In the genomic region with DNA sequence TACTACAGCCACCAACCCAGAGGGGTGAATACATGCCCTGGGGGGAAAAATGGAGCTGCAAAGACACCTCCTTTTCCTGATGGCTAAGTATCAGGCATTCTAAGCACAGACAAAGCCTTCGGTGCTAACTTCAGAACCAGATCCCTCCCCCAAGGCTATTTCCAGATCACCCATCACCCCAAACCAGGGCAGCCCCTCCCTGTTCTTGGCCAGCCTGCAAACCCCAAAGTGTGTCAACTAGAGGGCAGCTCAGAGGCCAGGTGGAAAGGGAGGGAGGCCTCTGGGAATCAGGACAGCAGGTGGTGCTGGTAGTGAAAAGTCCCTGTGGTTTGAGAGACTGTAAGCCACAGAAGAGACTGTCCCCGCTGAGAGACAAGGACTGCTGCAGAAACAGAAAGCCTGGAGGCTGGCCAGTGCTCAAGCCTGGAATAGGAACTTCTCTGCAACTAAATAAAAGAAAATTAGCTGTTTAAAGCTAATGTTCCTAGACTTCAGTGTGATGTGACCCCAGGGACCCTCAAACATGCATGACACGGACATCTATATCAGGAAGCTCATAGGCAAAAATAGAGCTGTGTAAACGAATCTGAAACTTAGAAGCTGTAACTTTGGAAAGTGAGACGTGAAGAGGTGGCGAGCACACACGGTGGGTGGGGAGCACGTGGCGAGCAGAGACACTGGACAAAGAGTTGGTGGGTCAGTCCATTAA, we compare ENCODE assay signal across 9 cellular contexts. TPM values are rescaled to one million over a fixed set of nuclear protein-coding genes. Genes with fewer than 3 reads are reported as not detected.
A peak's percentile ranks its signal among the peaks of the same experiment; 100 is the strongest.
DNase-seq lines count a peak whose midpoint lies in the region; ATAC-seq and TF ChIP-seq lines count a peak whose summit lies in the region.
"Had no signal": no experiment of that assay in that cellular context is flagged by ENCODE, and none has a peak within 500 bp of the region (broad histone marks: within the 10 kb centered on the region; RNA-seq: fewer than 3 reads in every experiment).

No MANE protein-coding gene starts in this region.

- H3K27ac ChIP-seq in ectodermal cell (ENCODE audit: insufficient read depth, low read depth, low read length, poor library complexity, severe bottlenecking) (peak overlapping the region; percentile 32), tibial nerve (no peak overlapping the region), smooth muscle cell (ENCODE audit: low read depth) (no peak overlapping the region)

- peaks cover 10% of the 10 kb centered on the region in 2 donors for H3K4me1 Mint-ChIP-seq in natural killer cell

- no peaks in the 10 kb centered on the region for H3K9me3 Mint-ChIP-seq in natural killer cell

- peak; percentile 58 for ATAC-seq in GM18873 (IDR thresholded peaks at IDR 0.05; ENCODE audit: low FRiP score, unreplicated experiment)
- peak; percentile 71 for ATAC-seq in HG03025 (IDR thresholded peaks at IDR 0.05; ENCODE audit: low FRiP score, unreplicated experiment)
- peak in 2 of 3 donors; percentile 14 to 40 for ATAC-seq in natural killer cell

- H3K4me2 ChIP-seq in smooth muscle cell = no peak overlapping the region

- no peaks in the 10 kb centered on the region for H3K27me3 ChIP-seq in ectodermal cell (ENCODE audit: control insufficient read depth, insufficient read depth, low read length, poor library complexity, severe bottlenecking)
- no peaks in the 10 kb centered on the region for H3K27me3 ChIP-seq in tibial nerve
- H3K27me3 ChIP-seq in smooth muscle cell (ENCODE audit: low read depth) = no peaks in the 10 kb centered on the region
- H3K27me3 ChIP-seq: tibial artery had no signal

- no peaks in the 10 kb centered on the region for H3K36me3 Mint-ChIP-seq in natural killer cell

- H3F3A ChIP-seq in smooth muscle cell (ENCODE audit: low read depth) = no peaks in the 10 kb centered on the region

- TF ChIP-seq CTCF in natural killer cell (IDR thresholded peaks at IDR 0.05) (no peak), tibial nerve (IDR thresholded peaks at IDR 0.05) (no peak), smooth muscle cell (IDR thresholded peaks at IDR 0.05; ENCODE audit: borderline replicate concordance, insufficient read depth, poor library complexity, severe bottlenecking) (no peak)

- intact Hi-C loops in natural killer cell (cut with micrococcal nuclease) = no loop called here

- no peak for TF ChIP-seq POLR2A in tibial nerve (IDR thresholded peaks at IDR 0.05)

- H3K27me3 Mint-ChIP-seq in natural killer cell (ENCODE audit: low read depth in 2 of 2) = no peaks in the 10 kb centered on the region

- H3K4me3 ChIP-seq in ectodermal cell (ENCODE audit: insufficient read depth, low read depth, low read length) (no peak overlapping the region), tibial nerve (no peak overlapping the region), smooth muscle cell (no peak overlapping the region)
- H3K4me3 ChIP-seq: tibial artery had no signal

- H3K9me3 ChIP-seq in ectodermal cell (ENCODE audit: control insufficient read depth, low read length) (no peaks in the 10 kb centered on the region), tibial nerve (no peaks in the 10 kb centered on the region), smooth muscle cell (replicated peaks; ENCODE audit: low read depth) (no peaks in the 10 kb centered on the region)
- H3K9me3 ChIP-seq: tibial artery had no signal

- peak overlapping the region; percentile 38 for H3K4me3 Mint-ChIP-seq in natural killer cell

- H3K27ac Mint-ChIP-seq in natural killer cell = no peak overlapping the region

- TF ChIP-seq EP300 in tibial nerve (IDR thresholded peaks at IDR 0.05) = no peak

- DNase-seq in COLO668 (lab: John Stamatoyannopoulos, UW; ENCODE audit: unreplicated experiment) = peak; percentile 58
- DNase-seq in NCI-H226 = peak; percentile 33
- no peak for DNase-seq in natural killer cell
- DNase-seq in tibial nerve (ENCODE audit: low spot score in 2 of 2) = no peak
- no peak for DNase-seq in smooth muscle cell (lab: John Stamatoyannopoulos, UW; ENCODE audit: unreplicated experiment)

- H3K9ac ChIP-seq in smooth muscle cell (ENCODE audit: low read depth) = no peak overlapping the region

- H2AFZ ChIP-seq in smooth muscle cell (ENCODE audit: low read depth) = no peak overlapping the region

- H3K79me2 ChIP-seq in smooth muscle cell (ENCODE audit: low read depth) = no peaks in the 10 kb centered on the region

- H3K4me1 ChIP-seq in ectodermal cell (ENCODE audit: control insufficient read depth, insufficient read depth, low read length) = peaks cover 5% of the 10 kb centered on the region
- peaks cover 0 to 14% (median 4%) of the 10 kb centered on the region in 4 donors for H3K4me1 ChIP-seq in tibial nerve
- no peaks in the 10 kb centered on the region for H3K4me1 ChIP-seq in smooth muscle cell (ENCODE audit: low read depth)

- no peaks in the 10 kb centered on the region for H4K20me1 ChIP-seq in smooth muscle cell (ENCODE audit: low read depth)

- H3K36me3 ChIP-seq in ectodermal cell (ENCODE audit: control insufficient read depth, insufficient read depth, low read length) (peaks cover 21% of the 10 kb centered on the region), tibial nerve (peaks cover 0 to 28% (median 3%) of the 10 kb centered on the region in 3 donors), smooth muscle cell (ENCODE audit: low read depth) (peaks cover 2% of the 10 kb centered on the region)

- WGBS in ectodermal cell, 2 experiments = 71% methylated on average over 9 of the region's 9 CpGs
- WGBS in tibial nerve, 2 donors = 41 to 49% methylated on average over 9 of the region's 9 CpGs
- 75% methylated on average over 9 of the region's 9 CpGs for WGBS in smooth muscle cell (ENCODE audit: low lambda C conversion rate)

RNA-seq across cellular contexts. Expression of gene TUBG1, which starts 9.1 kb away (rescaled TPM):
- polyA plus RNA-seq in ectodermal cell (2013, experiment 1 of 4) = 114 TPM
- 97.7 TPM for polyA plus RNA-seq in ectodermal cell (2013, experiment 2 of 4)
- polyA plus RNA-seq in ectodermal cell (2013, experiment 3 of 4) = 83.7 TPM
- polyA plus RNA-seq in ectodermal cell (2013, experiment 4 of 4) = 87.1 TPM
- total RNA-seq in natural killer cell = 10 to 100 TPM in 2 of 3 donors, 1 to 10 TPM in 1; 9.7 to 16.5 (median 13.0) TPM
- 10 to 100 TPM; 15.3 to 45.6 (median 21.6) TPM for total RNA-seq in tibial nerve
- total RNA-seq in smooth muscle cell = 31.6 and 38.7 TPM in 2 replicates
- 91.2 and 102 TPM in 2 replicates for polyA plus RNA-seq in smooth muscle cell

RNA-seq across cellular contexts. Expression of gene RETREG3, which starts 9.4 kb away (rescaled TPM):
- 38.0 TPM for polyA plus RNA-seq in ectodermal cell (2013, experiment 1 of 4)
- polyA plus RNA-seq in ectodermal cell (2013, experiment 2 of 4) = 43.7 TPM
- 22.5 TPM for polyA plus RNA-seq in ectodermal cell (2013, experiment 3 of 4)
- 28.0 TPM for polyA plus RNA-seq in ectodermal cell (2013, experiment 4 of 4)
- total RNA-seq in natural killer cell (100 to 1,000 TPM in 2 of 3 donors, 10 to 100 TPM in 1; 76.0 to 114 (median 101) TPM), tibial nerve (10 to 100 TPM; 43.1 to 61.8 (median 57.7) TPM), smooth muscle cell (40.4 and 67.8 TPM in 2 replicates)
- polyA plus RNA-seq in smooth muscle cell = 32.6 and 34.1 TPM in 2 replicates

RNA-seq across cellular contexts. Expression of gene TUBG2, which starts 40.5 kb away (rescaled TPM):
- polyA plus RNA-seq in ectodermal cell (2013, experiment 1 of 4) = 28.1 TPM
- polyA plus RNA-seq in ectodermal cell (2013, experiment 2 of 4) = 23.8 TPM
- polyA plus RNA-seq in ectodermal cell (2013, experiment 3 of 4) = 24.7 TPM
- polyA plus RNA-seq in ectodermal cell (2013, experiment 4 of 4) = 25.4 TPM
- 10 to 100 TPM in 1 of 3 donors, 1 to 10 TPM in 2; 7.8 to 14.2 (median 9.6) TPM for total RNA-seq in natural killer cell
- 10 to 100 TPM; 48.2 to 92.4 (median 77.6) TPM for total RNA-seq in tibial nerve
- 23.1 and 28.2 TPM in 2 replicates for total RNA-seq in smooth muscle cell
- polyA plus RNA-seq in smooth muscle cell = 42.3 and 54.6 TPM in 2 replicates

RNA-seq across cellular contexts. Expression of gene PSMC3IP, which starts 41.1 kb away (rescaled TPM):
- 39.3 TPM for polyA plus RNA-seq in ectodermal cell (2013, experiment 1 of 4)
- polyA plus RNA-seq in ectodermal cell (2013, experiment 2 of 4) = 42.5 TPM
- polyA plus RNA-seq in ectodermal cell (2013, experiment 3 of 4) = 29.1 TPM
- polyA plus RNA-seq in ectodermal cell (2013, experiment 4 of 4) = 30.6 TPM
- total RNA-seq in natural killer cell (1 to 10 TPM; 5.0 to 6.2 (median 5.7) TPM), tibial nerve (1 to 10 TPM; 4.9 to 9.0 (median 7.4) TPM), smooth muscle cell (5.2 and 5.3 TPM in 2 replicates)
- 7.7 and 10.0 TPM in 2 replicates for polyA plus RNA-seq in smooth muscle cell

RNA-seq across cellular contexts. Expression of gene MLX, which starts 51.7 kb away (rescaled TPM):
- polyA plus RNA-seq in ectodermal cell (2013, experiment 1 of 4) = 32.8 TPM
- polyA plus RNA-seq in ectodermal cell (2013, experiment 2 of 4) = 31.0 TPM
- polyA plus RNA-seq in ectodermal cell (2013, experiment 3 of 4) = 25.5 TPM
- polyA plus RNA-seq in ectodermal cell (2013, experiment 4 of 4) = 28.6 TPM
- total RNA-seq in natural killer cell = 10 to 100 TPM; 38.9 to 58.2 (median 42.6) TPM
- total RNA-seq in tibial nerve = 10 to 100 TPM; 31.8 to 44.4 (median 39.1) TPM
- total RNA-seq in smooth muscle cell = 21.6 and 30.1 TPM in 2 replicates
- polyA plus RNA-seq in smooth muscle cell = 21.1 and 26.4 TPM in 2 replicates

Comparison
In these comparisons a context has a peak if more than half of its experiments do, and no peak if none do; other contexts are left out.
1. DNase-seq: peak in COLO668 (single experiment) and NCI-H226 (single experiment); none in natural killer cell (single experiment), tibial nerve (0 of 2) and smooth muscle cell (single experiment).
2. Peak in every context shown above with its lines, with median percentiles within 50 percentile points of each other: ATAC-seq.